Comparison of ENCODE assay signal across 12 cellular contexts in the genomic region with DNA sequence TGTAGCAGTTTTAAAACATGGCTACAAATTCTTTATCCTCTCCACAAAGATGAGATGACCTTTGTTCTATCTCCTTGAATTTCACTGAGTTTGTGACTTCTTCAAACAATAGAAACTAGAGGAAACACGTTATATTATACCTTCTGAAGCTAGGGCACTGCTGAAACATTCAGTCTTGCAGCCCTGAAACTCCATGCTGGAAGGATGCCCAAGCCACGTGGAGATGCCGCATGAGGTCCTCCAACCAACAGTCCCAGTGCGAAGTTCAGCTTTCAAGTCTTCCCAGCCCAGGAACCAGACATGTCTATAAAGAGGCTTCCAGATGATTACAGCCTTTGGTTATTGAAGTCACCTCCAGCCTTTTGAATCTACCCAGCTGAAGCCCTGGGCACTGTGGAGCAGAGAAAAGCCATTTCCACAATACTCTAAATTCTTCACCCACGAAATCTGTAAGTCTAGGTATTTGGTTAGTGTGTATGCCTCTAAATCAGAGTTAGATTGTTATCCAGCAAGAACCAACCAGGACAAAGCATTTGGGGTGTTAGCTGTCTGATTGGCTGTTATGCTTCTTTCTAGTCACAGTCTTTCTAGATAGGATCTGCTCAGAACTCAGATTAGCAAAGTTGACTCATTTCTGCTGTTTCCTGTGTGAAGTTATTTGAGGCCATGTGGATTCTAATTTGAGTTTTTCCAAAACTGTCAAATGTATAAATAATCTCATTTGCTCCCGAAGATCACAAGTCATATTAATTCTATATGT.
DNase-seq lines count a peak whose midpoint lies in the region; ATAC-seq and TF ChIP-seq lines count a peak whose summit lies in the region.
"Had no signal": no experiment of that assay in that cellular context is flagged by ENCODE, and none has a peak within 500 bp of the region (broad histone marks: within the 10 kb centered on the region; RNA-seq: fewer than 3 reads in every experiment).

No MANE protein-coding gene starts in this region.

- peak overlapping the region; percentile 47 for H3K4me2 ChIP-seq in MM.1S (ENCODE audit: low read depth, low read length)

- H3K4me3 ChIP-seq in AG10803 (ENCODE audit: low read length) (no peak overlapping the region), MM.1S (ENCODE audit: low read length) (peak overlapping the region; percentile 10; the same call in 1 of the 2 replicates), fibroblast of mammary gland (ENCODE audit: control insufficient read depth, low read depth, low read length) (no peak overlapping the region)
- H3K4me3 ChIP-seq: body of pancreas, pancreas had no signal

- H3F3A ChIP-seq in MM.1S (ENCODE audit: insufficient read depth, low read length) = peaks cover 5% of the 10 kb centered on the region; the same call in 1 of the 2 replicates

- no peaks in the 10 kb centered on the region for H3K4me1 Mint-ChIP-seq in endothelial cell (ENCODE audit: unreplicated experiment)
- peaks cover 2% of the 10 kb centered on the region for H3K4me1 Mint-ChIP-seq in mesothelial cell of epicardium

- no peaks in the 10 kb centered on the region for H3K79me2 ChIP-seq in MM.1S (ENCODE audit: low read length)

- H3K4me3 Mint-ChIP-seq in endothelial cell (ENCODE audit: unreplicated experiment) (no peak overlapping the region), mesothelial cell of epicardium (no peak overlapping the region)
- H3K4me3 Mint-ChIP-seq: CD8-positive, alpha-beta memory T cell had no signal

- no peaks in the 10 kb centered on the region for H3K9me2 ChIP-seq in MM.1S (replicated peaks; ENCODE audit: insufficient read depth, low read length)

- peak overlapping the region; percentile 41; the same call in 1 of the 2 replicates for H3K27ac ChIP-seq in MM.1S (ENCODE audit: low read length)

- peak; percentile 49 for ATAC-seq in GM21423 (IDR thresholded peaks at IDR 0.05; ENCODE audit: unreplicated experiment)

- TF ChIP-seq CTCF in AG10803 (conservative IDR thresholded peaks at IDR 0.05; ENCODE audit: low read length) = no peak
- no peak for TF ChIP-seq CTCF in MM.1S (IDR thresholded peaks at IDR 0.05; ENCODE audit: low read length)
- TF ChIP-seq CTCF in fibroblast of mammary gland (conservative IDR thresholded peaks at IDR 0.05; ENCODE audit: control insufficient read depth, insufficient read depth, low read depth, low read length) = no peak
- TF ChIP-seq CTCF in endothelial cell (IDR thresholded peaks at IDR 0.05; ENCODE audit: unreplicated experiment) = no peak
- no peak for TF ChIP-seq CTCF in mesothelial cell of epicardium (IDR thresholded peaks at IDR 0.05; ENCODE audit: unreplicated experiment)

- no peaks in the 10 kb centered on the region for H3K27me3 Mint-ChIP-seq in endothelial cell (ENCODE audit: unreplicated experiment)
- H3K27me3 Mint-ChIP-seq in mesothelial cell of epicardium (ENCODE audit: low read depth) = no peaks in the 10 kb centered on the region
- H3K27me3 Mint-ChIP-seq: CD8-positive, alpha-beta memory T cell had no signal

- no peak overlapping the region for H3K27ac Mint-ChIP-seq in endothelial cell (ENCODE audit: unreplicated experiment)
- H3K27ac Mint-ChIP-seq in mesothelial cell of epicardium = no peak overlapping the region

- H3K9me3 ChIP-seq in MM.1S (replicated peaks; ENCODE audit: insufficient read depth, low read length) = no peaks in the 10 kb centered on the region
- H3K9me3 ChIP-seq: body of pancreas, pancreas had no signal

- no peak overlapping the region for H2AFZ ChIP-seq in MM.1S (ENCODE audit: low read length)

- H4K20me1 ChIP-seq in MM.1S (ENCODE audit: insufficient read depth, low read length) = no peaks in the 10 kb centered on the region

- DNase-seq in AG10803 (ENCODE audit: low read depth) (peak; percentile 71), MM.1S (no peak), fibroblast of mammary gland (ENCODE audit: low read depth) (peak; percentile 61), endothelial cell (ENCODE audit: low spot score) (no peak), HuH-7.5 (ENCODE audit: low spot score) (no peak), NCI-H1105 treated with DMSO at 0.1 percent for 48 hours (lab: John Stamatoyannopoulos, UW) (no peak), mesothelial cell of epicardium (ENCODE audit: low spot score in 2 of 2, unreplicated experiment in 2 of 2) (no peak)
- DNase-seq: activated CD4-positive, alpha-beta T cell treated with anti-CD3 and anti-CD28 coated beads, Interleukin-2, amount 50 U/mL, for 48 hours; CD8-positive, alpha-beta memory T cell; pancreas had no signal

- H3K9me3 Mint-ChIP-seq in endothelial cell (ENCODE audit: unreplicated experiment) (no peaks in the 10 kb centered on the region), mesothelial cell of epicardium (peaks cover 20% of the 10 kb centered on the region)

- H3K4me1 ChIP-seq in MM.1S (ENCODE audit: low read length) = peaks cover 36% of the 10 kb centered on the region

- no peaks in the 10 kb centered on the region for H3K36me3 Mint-ChIP-seq in endothelial cell (ENCODE audit: low read depth, unreplicated experiment)
- no peaks in the 10 kb centered on the region for H3K36me3 Mint-ChIP-seq in mesothelial cell of epicardium
- H3K36me3 Mint-ChIP-seq: CD8-positive, alpha-beta memory T cell had no signal

- no peaks in the 10 kb centered on the region for H3K36me3 ChIP-seq in MM.1S (replicated peaks; ENCODE audit: insufficient read depth, low read length)
- H3K36me3 ChIP-seq: pancreas had no signal

- H3K27me3 ChIP-seq in MM.1S (replicated peaks; ENCODE audit: insufficient read depth, low read length) = no peaks in the 10 kb centered on the region
- H3K27me3 ChIP-seq: body of pancreas, pancreas had no signal

- no peak overlapping the region for H3K9ac ChIP-seq in MM.1S (ENCODE audit: low read length)

Comparison
In these comparisons a context has a peak if more than half of its experiments do, and no peak if none do; other contexts are left out.
1. DNase-seq: peak in AG10803 (single experiment) and fibroblast of mammary gland (single experiment); none in MM.1S (single experiment), endothelial cell (single experiment), HuH-7.5 (single experiment), NCI-H1105 treated with DMSO at 0.1 percent for 48 hours (single experiment) and mesothelial cell of epicardium (0 of 2).